23 cellular contexts compared by ENCODE assay signal in the genomic region with DNA sequence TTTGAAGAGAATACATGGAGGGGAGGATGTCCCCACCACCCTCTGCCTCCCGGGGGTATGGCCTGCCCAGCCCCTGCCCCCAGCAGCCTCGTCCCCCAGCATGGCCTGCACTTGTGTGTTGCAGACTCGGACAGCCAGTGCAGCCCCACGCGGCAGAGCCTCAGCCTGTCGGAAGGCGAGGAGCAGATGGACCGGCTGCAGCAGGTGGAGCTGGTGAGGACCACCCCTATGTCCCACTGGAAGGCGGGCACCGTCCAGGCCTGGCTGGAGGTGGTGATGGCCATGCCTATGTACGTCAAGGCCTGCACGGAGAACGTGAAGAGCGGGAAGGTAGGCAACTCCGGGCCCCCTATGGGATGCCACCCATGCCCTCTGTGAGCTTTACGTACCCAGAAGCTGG. TPM values are rescaled to one million over a fixed set of nuclear protein-coding genes. Genes with fewer than 3 reads are reported as not detected.
"Had no signal": no experiment of that assay in that cellular context is flagged by ENCODE, and none has a peak within 500 bp of the region (broad histone marks: within the 10 kb centered on the region; RNA-seq: fewer than 3 reads in every experiment).

No MANE protein-coding gene starts in this region.

- H3K36me3 ChIP-seq: left lung, neural progenitor cell, ovary, prostate gland, stomach, thyroid gland, transverse colon, upper lobe of right lung had no signal

- ATAC-seq: left colon; left lung; natural killer cell; sciatic nerve; stimulated activated effector memory CD8-positive, alpha-beta T cell treated with anti-CD3 and anti-CD28 coated beads, Interleukin-12 subunit alpha, Interleukin-12 subunit beta, amount 100 ng/mL, for 72 hours; upper lobe of right lung had no signal

- DNase-seq: head of caudate nucleus; hippocampal formation; kidney glomerular epithelial cell; left colon; left lung; naive B cell; natural killer cell; nephron progenitor cell; ovary; retina; stimulated activated CD4-positive, alpha-beta T cell treated with anti-CD3 and anti-CD28 coated beads, Interleukin-4, amount 100 ng/mL, for 24 hours; stimulated activated naive CD4-positive, alpha-beta T cell; stomach; testis; thyroid gland; transverse colon; upper lobe of right lung had no signal

- H3K4me3 Mint-ChIP-seq: naive B cell; natural killer cell; nephron progenitor cell; neural progenitor cell; stimulated activated effector memory CD8-positive, alpha-beta T cell treated with anti-CD3 and anti-CD28 coated beads, Interleukin-12 subunit alpha, Interleukin-12 subunit beta, amount 100 ng/mL, for 72 hours had no signal

- H3K4me2 ChIP-seq: neural progenitor cell had no signal

- H3K4me1 Mint-ChIP-seq: stimulated activated effector memory CD8-positive, alpha-beta T cell treated with anti-CD3 and anti-CD28 coated beads, Interleukin-12 subunit alpha, Interleukin-12 subunit beta, amount 100 ng/mL, for 72 hours had no signal

- H3K36me3 Mint-ChIP-seq: naive B cell; natural killer cell; neural progenitor cell; stimulated activated effector memory CD8-positive, alpha-beta T cell treated with anti-CD3 and anti-CD28 coated beads, Interleukin-12 subunit alpha, Interleukin-12 subunit beta, amount 100 ng/mL, for 72 hours had no signal

- H3K27ac ChIP-seq: left lung, neural progenitor cell, ovary, prostate gland, skin epidermis, stomach, testis, thyroid gland, transverse colon, upper lobe of right lung had no signal

- H3K27me3 ChIP-seq: left lung, neural progenitor cell, ovary, testis, thyroid gland, transverse colon, upper lobe of right lung had no signal

- H3K4me3 ChIP-seq: left lung, lung, neural progenitor cell, ovary, prostate gland, skin epidermis, stomach, testis, thyroid gland, transverse colon, upper lobe of right lung had no signal

- H3K9ac ChIP-seq: neural progenitor cell had no signal

- H2AFZ ChIP-seq: neural progenitor cell had no signal

- H3K27ac Mint-ChIP-seq: naive B cell; natural killer cell; nephron progenitor cell; neural progenitor cell; stimulated activated effector memory CD8-positive, alpha-beta T cell treated with anti-CD3 and anti-CD28 coated beads, Interleukin-12 subunit alpha, Interleukin-12 subunit beta, amount 100 ng/mL, for 72 hours had no signal

- H3K9me3 Mint-ChIP-seq: naive B cell; natural killer cell; nephron progenitor cell; neural progenitor cell; stimulated activated effector memory CD8-positive, alpha-beta T cell treated with anti-CD3 and anti-CD28 coated beads, Interleukin-12 subunit alpha, Interleukin-12 subunit beta, amount 100 ng/mL, for 72 hours had no signal

- H3K9me3 ChIP-seq: left lung, ovary, prostate gland, stomach, testis, thyroid gland, transverse colon, upper lobe of right lung had no signal

RNA-seq across cellular contexts. Expression of a gene that starts 59.5 kb away (rescaled TPM):
- total RNA-seq: natural killer cell had no signal
